2 cellular contexts compared by ENCODE assay signal in genomic region chr6:167856474-167856873, GRCh38.
TF ChIP-seq lines count a peak whose summit lies in the region.

No MANE protein-coding gene starts in this region.

TF ChIP-seq in GM23338, 12 proteins besides CTCF, POLR2A, EP300 and RAD21 (continued from another document):
- TF ChIP-seq REST (IDR thresholded peaks at IDR 0.05; ENCODE audit: unreplicated experiment) (no peak), JUNB (IDR thresholded peaks at IDR 0.05; ENCODE audit: unreplicated experiment) (no peak), ZNF331 (CRISPR knock-in tag; IDR thresholded peaks at IDR 0.05; ENCODE audit: low read depth) (no peak), ZNF462 (CRISPR knock-in tag; IDR thresholded peaks at IDR 0.05) (no peak), EZH2phosphoT487 (IDR thresholded peaks at IDR 0.05; ENCODE audit: unreplicated experiment) (no peak), POLR2AphosphoS5 (IDR thresholded peaks at IDR 0.05; ENCODE audit: low read depth) (no peak), CREB1 (CRISPR knock-in tag; IDR thresholded peaks at IDR 0.05; ENCODE audit: low read depth) (no peak)

TF ChIP-seq in SK-N-SH treated with all-trans-retinoic acid at 6 μM for 48 hours, 23 proteins besides CTCF, POLR2A, EP300 and RAD21 (continued from another document):
- TF ChIP-seq, protein P1, sequence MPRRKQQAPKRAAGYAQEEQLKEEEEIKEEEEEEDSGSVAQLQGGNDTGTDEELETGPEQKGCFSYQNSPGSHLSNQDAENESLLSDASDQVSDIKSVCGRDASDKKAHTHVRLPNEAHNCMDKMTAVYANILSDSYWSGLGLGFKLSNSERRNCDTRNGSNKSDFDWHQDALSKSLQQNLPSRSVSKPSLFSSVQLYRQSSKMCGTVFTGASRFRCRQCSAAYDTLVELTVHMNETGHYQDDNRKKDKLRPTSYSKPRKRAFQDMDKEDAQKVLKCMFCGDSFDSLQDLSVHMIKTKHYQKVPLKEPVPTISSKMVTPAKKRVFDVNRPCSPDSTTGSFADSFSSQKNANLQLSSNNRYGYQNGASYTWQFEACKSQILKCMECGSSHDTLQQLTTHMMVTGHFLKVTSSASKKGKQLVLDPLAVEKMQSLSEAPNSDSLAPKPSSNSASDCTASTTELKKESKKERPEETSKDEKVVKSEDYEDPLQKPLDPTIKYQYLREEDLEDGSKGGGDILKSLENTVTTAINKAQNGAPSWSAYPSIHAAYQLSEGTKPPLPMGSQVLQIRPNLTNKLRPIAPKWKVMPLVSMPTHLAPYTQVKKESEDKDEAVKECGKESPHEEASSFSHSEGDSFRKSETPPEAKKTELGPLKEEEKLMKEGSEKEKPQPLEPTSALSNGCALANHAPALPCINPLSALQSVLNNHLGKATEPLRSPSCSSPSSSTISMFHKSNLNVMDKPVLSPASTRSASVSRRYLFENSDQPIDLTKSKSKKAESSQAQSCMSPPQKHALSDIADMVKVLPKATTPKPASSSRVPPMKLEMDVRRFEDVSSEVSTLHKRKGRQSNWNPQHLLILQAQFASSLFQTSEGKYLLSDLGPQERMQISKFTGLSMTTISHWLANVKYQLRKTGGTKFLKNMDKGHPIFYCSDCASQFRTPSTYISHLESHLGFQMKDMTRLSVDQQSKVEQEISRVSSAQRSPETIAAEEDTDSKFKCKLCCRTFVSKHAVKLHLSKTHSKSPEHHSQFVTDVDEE (CRISPR knock-in tag; IDR thresholded peaks at IDR 0.05), result no peak
- TF ChIP-seq OSR1 (CRISPR knock-in tag; IDR thresholded peaks at IDR 0.05), result no peak
- no peak for TF ChIP-seq PATZ1 (CRISPR knock-in tag; IDR thresholded peaks at IDR 0.05; ENCODE audit: borderline replicate concordance)
- TF ChIP-seq, protein P2, sequence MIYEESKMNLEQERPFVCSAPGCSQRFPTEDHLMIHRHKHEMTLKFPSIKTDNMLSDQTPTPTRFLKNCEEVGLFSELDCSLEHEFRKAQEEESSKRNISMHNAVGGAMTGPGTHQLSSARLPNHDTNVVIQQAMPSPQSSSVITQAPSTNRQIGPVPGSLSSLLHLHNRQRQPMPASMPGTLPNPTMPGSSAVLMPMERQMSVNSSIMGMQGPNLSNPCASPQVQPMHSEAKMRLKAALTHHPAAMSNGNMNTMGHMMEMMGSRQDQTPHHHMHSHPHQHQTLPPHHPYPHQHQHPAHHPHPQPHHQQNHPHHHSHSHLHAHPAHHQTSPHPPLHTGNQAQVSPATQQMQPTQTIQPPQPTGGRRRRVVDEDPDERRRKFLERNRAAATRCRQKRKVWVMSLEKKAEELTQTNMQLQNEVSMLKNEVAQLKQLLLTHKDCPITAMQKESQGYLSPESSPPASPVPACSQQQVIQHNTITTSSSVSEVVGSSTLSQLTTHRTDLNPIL (CRISPR knock-in tag; IDR thresholded peaks at IDR 0.05; ENCODE audit: low read depth), result no peak
- no peak for TF ChIP-seq ESRRG (CRISPR knock-in tag; IDR thresholded peaks at IDR 0.05)
- no peak for TF ChIP-seq ZFP30 (CRISPR knock-in tag; IDR thresholded peaks at IDR 0.05)
- TF ChIP-seq TOX (CRISPR knock-in tag; IDR thresholded peaks at IDR 0.05; ENCODE audit: borderline replicate concordance), result no peak
- TF ChIP-seq ZNF70 (CRISPR knock-in tag; IDR thresholded peaks at IDR 0.05), result no peak
TF ChIP-seq in SK-N-SH treated with all-trans-retinoic acid at 6 μM for 48 hours: peak in this region for 0.
